In genomic region chr1:79896136-79896535, GRCh38 we compare ENCODE assay signal across 20 cellular contexts.
DNase-seq lines count a peak whose midpoint lies in the region; ATAC-seq and TF ChIP-seq lines count a peak whose summit lies in the region.
"Had no signal": no experiment of that assay in that cellular context is flagged by ENCODE, and none has a peak within 500 bp of the region (broad histone marks: within the 10 kb centered on the region; RNA-seq: fewer than 3 reads in every experiment).

No MANE protein-coding gene starts in this region.

- no peaks in the 10 kb centered on the region for H3K4me1 ChIP-seq in adrenal gland (replicated peaks in 1 of 2)
- H3K4me1 ChIP-seq: BE2C; BLaER1 treated with 17β-estradiol and CSF1 and Interleukin-3, amounts not matched to agents 10 nM and 100 nM had no signal

- H3K79me2 ChIP-seq in SU-DHL-6 (ENCODE audit: insufficient read depth, low read length): no peaks in the 10 kb centered on the region

- H3K4me2 ChIP-seq in SU-DHL-6 (ENCODE audit: low read depth, low read length, poor library complexity, severe bottlenecking): no peak overlapping the region
- H3K4me2 ChIP-seq: BLaER1 treated with 17β-estradiol and CSF1 and Interleukin-3, amounts not matched to agents 10 nM and 100 nM had no signal

- H3K9me2 ChIP-seq in SU-DHL-6 (replicated peaks; ENCODE audit: insufficient read depth, low read length): no peaks in the 10 kb centered on the region

- H2AFZ ChIP-seq in SU-DHL-6 (ENCODE audit: low read depth, low read length, severe bottlenecking): peak overlapping the region; percentile 51

- H4K20me1 ChIP-seq in SU-DHL-6 (ENCODE audit: low read depth, low read length): no peaks in the 10 kb centered on the region
- H4K20me1 ChIP-seq: BLaER1 treated with 17β-estradiol and CSF1 and Interleukin-3, amounts not matched to agents 10 nM and 100 nM had no signal

- H3K9me3 ChIP-seq in SU-DHL-6 (ENCODE audit: insufficient read depth, low read length) (no peaks in the 10 kb centered on the region), adrenal gland (replicated peaks in 1 of 3) (no peaks in the 10 kb centered on the region)
- H3K9me3 ChIP-seq: BE2C; BLaER1 treated with 17β-estradiol and CSF1 and Interleukin-3, amounts not matched to agents 10 nM and 100 nM had no signal

- no peaks in the 10 kb centered on the region for H3F3A ChIP-seq in SU-DHL-6 (ENCODE audit: insufficient read depth)

- H3K27me3 ChIP-seq in SU-DHL-6 (ENCODE audit: low read length) (no peaks in the 10 kb centered on the region), adrenal gland (no peaks in the 10 kb centered on the region)
- H3K27me3 ChIP-seq: BE2C; BLaER1 treated with 17β-estradiol and CSF1 and Interleukin-3, amounts not matched to agents 10 nM and 100 nM had no signal

- intact Hi-C loops in adrenal gland (cut with DNase I): no loop called here

- TF ChIP-seq POLR2A in adrenal gland (IDR thresholded peaks at IDR 0.05): no peak

- H3K27ac ChIP-seq in SU-DHL-6 (ENCODE audit: low read depth, low read length): no peak overlapping the region
- no peak overlapping the region for H3K27ac ChIP-seq in adrenal gland
- H3K27ac ChIP-seq: 22Rv1; BLaER1 treated with 17β-estradiol and CSF1 and Interleukin-3, amounts not matched to agents 10 nM and 100 nM had no signal

- ATAC-seq in GM21515 (IDR thresholded peaks at IDR 0.05; ENCODE audit: unreplicated experiment): no peak
- ATAC-seq: GM12878, HCT116 had no signal

- 71 to 83% (median 74%) methylated on average over 2 of the region's 2 CpGs for WGBS in adrenal gland, 4 donors

- DNase-seq in AG10803 (ENCODE audit: low read depth) (peak; percentile 4), fibroblast of mammary gland (ENCODE audit: low read depth) (peak; percentile 5), retina (peak; percentile 34), adrenal gland (no peak), NCI-H1092 (lab: John Stamatoyannopoulos, UW) (no peak)
- DNase-seq: AML-193; BE2C; CD4-positive, alpha-beta T cell; CD8-positive, alpha-beta memory T cell; DMS 273 treated with DMSO at 0.1 percent for 48 hours; DMS79; EL; GDM1; H9 had no signal

- TF ChIP-seq CTCF in AG10803 (conservative IDR thresholded peaks at IDR 0.05; ENCODE audit: low read length) (no peak), SU-DHL-6 (IDR thresholded peaks at IDR 0.05; ENCODE audit: insufficient read depth, low read length, poor library complexity, severe bottlenecking) (no peak), fibroblast of mammary gland (conservative IDR thresholded peaks at IDR 0.05; ENCODE audit: control insufficient read depth, insufficient read depth, low read depth, low read length) (no peak), adrenal gland (IDR thresholded peaks at IDR 0.05) (no peak)

- H3K9ac ChIP-seq in SU-DHL-6 (ENCODE audit: low read length): no peak overlapping the region
- H3K9ac ChIP-seq: BLaER1 treated with 17β-estradiol and CSF1 and Interleukin-3, amounts not matched to agents 10 nM and 100 nM had no signal

- H3K4me3 ChIP-seq in AG10803 (ENCODE audit: low read length): no peak overlapping the region
- H3K4me3 ChIP-seq in SU-DHL-6 (ENCODE audit: insufficient read depth, low read length, poor library complexity, severe bottlenecking): no peak overlapping the region
- H3K4me3 ChIP-seq in fibroblast of mammary gland (ENCODE audit: control insufficient read depth, low read depth, low read length): no peak overlapping the region
- H3K4me3 ChIP-seq in adrenal gland: no peak overlapping the region
- H3K4me3 ChIP-seq: BLaER1 treated with 17β-estradiol and CSF1 and Interleukin-3, amounts not matched to agents 10 nM and 100 nM; GM12878 had no signal

- H3K36me3 ChIP-seq in SU-DHL-6 (ENCODE audit: low read length) (no peaks in the 10 kb centered on the region), adrenal gland (replicated peaks in 1 of 2) (no peaks in the 10 kb centered on the region)
- H3K36me3 ChIP-seq: BE2C; BLaER1 treated with 17β-estradiol and CSF1 and Interleukin-3, amounts not matched to agents 10 nM and 100 nM had no signal

Comparison
In these comparisons a context has a peak if more than half of its experiments do, and no peak if none do; other contexts are left out.
1. DNase-seq: peak in AG10803 (single experiment), fibroblast of mammary gland (single experiment) and retina (single experiment); none in adrenal gland (0 of 7) and NCI-H1092 (single experiment).